In genomic region chr2:85827879-85828569, GRCh38 we compare ENCODE assay signal across 7 cellular contexts.
A peak's percentile ranks its signal among the peaks of the same experiment; 100 is the strongest.
DNase-seq lines count a peak whose midpoint lies in the region; ATAC-seq and TF ChIP-seq lines count a peak whose summit lies in the region.

No MANE protein-coding gene starts in this region.

- H3K4me3 ChIP-seq in H7 (ENCODE audit: insufficient read depth, low read depth, low read length), result peak overlapping the region; percentile 4; the same call in 1 of the 2 replicates
- peak overlapping the region; percentile 75 for H3K4me3 ChIP-seq in OCI-LY3 (ENCODE audit: low read length)
- no peak overlapping the region for H3K4me3 ChIP-seq in hepatocyte
- peak overlapping the region; percentile 45 to 70 (median 63) for H3K4me3 ChIP-seq in skeletal muscle tissue (ENCODE audit: low read length in 3 of 3)

- ATAC-seq in HG02870 (IDR thresholded peaks at IDR 0.05; ENCODE audit: unreplicated experiment) (no peak), sciatic nerve (no peak)

- no peaks in the 10 kb centered on the region for H3K9me2 ChIP-seq in hepatocyte (replicated peaks; ENCODE audit: insufficient read depth)

- H4K20me1 ChIP-seq in OCI-LY3 (ENCODE audit: insufficient read depth, low read length), result no peaks in the 10 kb centered on the region
- H4K20me1 ChIP-seq in hepatocyte (ENCODE audit: insufficient read depth, poor library complexity, severe bottlenecking), result no peaks in the 10 kb centered on the region

- no peaks in the 10 kb centered on the region for H3K27me3 ChIP-seq in H7 (ENCODE audit: control insufficient read depth, insufficient read depth, low read length)
- H3K27me3 ChIP-seq in OCI-LY3 (ENCODE audit: low read depth, low read length), result no peaks in the 10 kb centered on the region; the same call in 1 of the 2 replicates
- H3K27me3 ChIP-seq in hepatocyte, result no peaks in the 10 kb centered on the region
- H3K27me3 ChIP-seq in skeletal muscle tissue (ENCODE audit: control insufficient read depth in 3 of 3, insufficient read depth in 3 of 3, low read length in 3 of 3), result no peaks in the 10 kb centered on the region

- no peaks in the 10 kb centered on the region for H3K79me2 ChIP-seq in OCI-LY3 (ENCODE audit: low read length)
- H3K79me2 ChIP-seq in hepatocyte, result no peaks in the 10 kb centered on the region

- H2AFZ ChIP-seq in OCI-LY3 (ENCODE audit: low read depth, low read length) (peak overlapping the region; percentile 73), hepatocyte (peak overlapping the region; percentile 83)

- TF ChIP-seq CTCF in OCI-LY3 (IDR thresholded peaks at IDR 0.05; ENCODE audit: low read depth, low read length) (no peak), hepatocyte (IDR thresholded peaks at IDR 0.05; ENCODE audit: poor library complexity) (no peak)

- H3K9ac ChIP-seq in OCI-LY3 (ENCODE audit: low read length) (peak overlapping the region; percentile 77), skeletal muscle tissue (ENCODE audit: low read depth in 1 of 3, low read length in 3 of 3) (peak overlapping the region; percentile 57 to 76 (median 68))

- H3K4me2 ChIP-seq in OCI-LY3 (ENCODE audit: low read length), result peak overlapping the region; percentile 94
- H3K4me2 ChIP-seq in hepatocyte, result peak overlapping the region; percentile 72

- H3K4me1 ChIP-seq in OCI-LY3 (ENCODE audit: low read length), result peaks cover 52% of the 10 kb centered on the region
- H3K4me1 ChIP-seq in hepatocyte (ENCODE audit: insufficient read depth), result no peaks in the 10 kb centered on the region
- peaks cover 4 to 11% (median 9%) of the 10 kb centered on the region in 3 donors for H3K4me1 ChIP-seq in skeletal muscle tissue (ENCODE audit: control insufficient read depth in 3 of 3, insufficient read depth in 3 of 3, low read length in 3 of 3)

- H3K9me3 ChIP-seq in OCI-LY3 (ENCODE audit: insufficient read depth, low read length) (no peaks in the 10 kb centered on the region), hepatocyte (ENCODE audit: low read depth) (no peaks in the 10 kb centered on the region), skeletal muscle tissue (ENCODE audit: control insufficient read depth in 3 of 3, low read length in 3 of 3) (no peaks in the 10 kb centered on the region)

- intact Hi-C loops in sciatic nerve (cut with DNase I), result loop anchor here (2.0 kb wide), 1 partner anchor 251 kb away; no protein-coding TSS in a partner anchor

- DNase-seq in H7, result peak; percentile 40
- DNase-seq in hepatocyte (ENCODE audit: low spot score), result no peak
- DNase-seq in sciatic nerve (ENCODE audit: low spot score), result no peak
- no peak for DNase-seq in LoVo (ENCODE audit: low spot score)

- WGBS in hepatocyte (ENCODE audit: low lambda C conversion rate, missing lambda C conversion rate), result 75% methylated on average over 18 of the region's 18 CpGs

- H3K36me3 ChIP-seq in H7 (replicated peaks; ENCODE audit: control insufficient read depth, insufficient read depth, low read length) (no peaks in the 10 kb centered on the region), OCI-LY3 (replicated peaks; ENCODE audit: low read depth, low read length) (no peaks in the 10 kb centered on the region), hepatocyte (replicated peaks; ENCODE audit: insufficient read depth, low read depth) (no peaks in the 10 kb centered on the region), skeletal muscle tissue (ENCODE audit: control insufficient read depth in 3 of 3, insufficient read depth in 3 of 3, low read length in 3 of 3) (no peaks in the 10 kb centered on the region)

- H3K27ac ChIP-seq in OCI-LY3 (ENCODE audit: low read length) (peak overlapping the region; percentile 55), hepatocyte (no peak overlapping the region), skeletal muscle tissue (ENCODE audit: low read depth, low read length) (no peak overlapping the region)
